24 cellular contexts compared by ENCODE assay signal in genomic region chr6:96433950-96434349, GRCh38.
"Had no signal": no experiment of that assay in that cellular context is flagged by ENCODE, and none has a peak within 500 bp of the region (broad histone marks: within the 10 kb centered on the region; RNA-seq: fewer than 3 reads in every experiment).

No MANE protein-coding gene starts in this region.

- H3K4me2 ChIP-seq: neural progenitor cell had no signal

- H3K4me3 ChIP-seq: neural progenitor cell, pancreas, psoas muscle, right lobe of liver, sigmoid colon, stomach, tibial artery, transverse colon, upper lobe of left lung, vagina had no signal

- H3K4me1 ChIP-seq: neural progenitor cell, pancreas, psoas muscle, right lobe of liver, sigmoid colon, stomach, tibial artery, transverse colon, upper lobe of left lung, vagina had no signal

- H3K27me3 ChIP-seq: neural progenitor cell, pancreas, right lobe of liver, sigmoid colon, stomach, tibial artery, transverse colon, upper lobe of left lung, vagina had no signal

- H3K27ac Mint-ChIP-seq: naive thymus-derived CD4-positive, alpha-beta T cell; natural killer cell; nephron; neural progenitor cell; stimulated activated effector memory CD8-positive, alpha-beta T cell treated with anti-CD3 and anti-CD28 coated beads, Interleukin-12 subunit alpha, Interleukin-12 subunit beta, amount 100 ng/mL, for 72 hours; stimulated activated naive B cell treated with anti-CD40 and anti-IgM and Interleukin-4, amounts not matched to agents 10 μg/mL and 1 μg/mL and 100 μg/mL, for 72 hours; stimulated activated naive CD8-positive, alpha-beta T cell treated with anti-CD3 and anti-CD28 coated beads, Interleukin-15, Interleukin-2, amounts not matched to agents 100 ng/mL and 50 ng/mL, for 24 hours had no signal

- H3K9ac ChIP-seq: neural progenitor cell had no signal

- H3K36me3 Mint-ChIP-seq: natural killer cell; stimulated activated effector memory CD8-positive, alpha-beta T cell treated with anti-CD3 and anti-CD28 coated beads, Interleukin-12 subunit alpha, Interleukin-12 subunit beta, amount 100 ng/mL, for 72 hours; stimulated activated naive B cell treated with anti-CD40 and anti-IgM and Interleukin-4, amounts not matched to agents 10 μg/mL and 1 μg/mL and 100 μg/mL, for 72 hours had no signal

- DNase-seq: naive thymus-derived CD4-positive, alpha-beta T cell; natural killer cell; occipital lobe; pancreas; psoas muscle; right cardiac atrium; right lobe of liver; sigmoid colon; small intestine; stimulated activated CD4-positive, alpha-beta T cell treated with anti-CD3 and anti-CD28 coated beads, Interleukin-15, amount 100 ng/mL, for 24 hours; stimulated activated CD4-positive, alpha-beta T cell treated with anti-CD3 and anti-CD28 coated beads, Interleukin-2, amount 100 ng/mL, for 24 hours; stimulated activated CD4-positive, alpha-beta T cell treated with anti-CD3 and anti-CD28 coated beads, Interleukin-2, amount 100 ng/mL, for 48 hours; stimulated activated CD4-positive, alpha-beta T cell treated with anti-CD3 and anti-CD28 coated beads, Interleukin-4, amount 100 ng/mL, for 24 hours; stimulated activated naive B cell treated with anti-CD40 and anti-IgM and Interleukin-4, amounts not matched to agents 10 μg/mL and 1 μg/mL and 100 μg/mL, for 72 hours; stimulated activated naive CD4-positive, alpha-beta T cell treated with Interleukin-2 at 50 U/mL for 16 hours; stomach; tibial artery; transverse colon; upper lobe of left lung had no signal

- H3K27ac ChIP-seq: neural progenitor cell, pancreas, psoas muscle, right lobe of liver, sigmoid colon, stomach, tibial artery, transverse colon, upper lobe of left lung, vagina had no signal

- ATAC-seq: naive thymus-derived CD4-positive, alpha-beta T cell; natural killer cell; pancreas; psoas muscle; right cardiac atrium; right lobe of liver; stimulated activated effector memory CD8-positive, alpha-beta T cell treated with anti-CD3 and anti-CD28 coated beads, Interleukin-12 subunit alpha, Interleukin-12 subunit beta, amount 100 ng/mL, for 72 hours; stimulated activated naive B cell treated with anti-CD40 and anti-IgM and Interleukin-4, amounts not matched to agents 10 μg/mL and 1 μg/mL and 100 μg/mL, for 72 hours had no signal

- H3K36me3 ChIP-seq: neural progenitor cell, pancreas, right lobe of liver, sigmoid colon, stomach, tibial artery, transverse colon, upper lobe of left lung, vagina had no signal

- H2AFZ ChIP-seq: neural progenitor cell had no signal

- H3K4me3 Mint-ChIP-seq: naive thymus-derived CD4-positive, alpha-beta T cell; natural killer cell; nephron; neural progenitor cell; stimulated activated effector memory CD8-positive, alpha-beta T cell treated with anti-CD3 and anti-CD28 coated beads, Interleukin-12 subunit alpha, Interleukin-12 subunit beta, amount 100 ng/mL, for 72 hours; stimulated activated naive B cell treated with anti-CD40 and anti-IgM and Interleukin-4, amounts not matched to agents 10 μg/mL and 1 μg/mL and 100 μg/mL, for 72 hours; stimulated activated naive CD8-positive, alpha-beta T cell treated with anti-CD3 and anti-CD28 coated beads, Interleukin-15, Interleukin-2, amounts not matched to agents 100 ng/mL and 50 ng/mL, for 24 hours had no signal

- H3K9me3 ChIP-seq: psoas muscle, right lobe of liver, sigmoid colon, transverse colon, vagina had no signal

- H3K4me1 Mint-ChIP-seq: naive thymus-derived CD4-positive, alpha-beta T cell; natural killer cell; neural progenitor cell; stimulated activated effector memory CD8-positive, alpha-beta T cell treated with anti-CD3 and anti-CD28 coated beads, Interleukin-12 subunit alpha, Interleukin-12 subunit beta, amount 100 ng/mL, for 72 hours; stimulated activated naive B cell treated with anti-CD40 and anti-IgM and Interleukin-4, amounts not matched to agents 10 μg/mL and 1 μg/mL and 100 μg/mL, for 72 hours had no signal
